9 cellular contexts compared by ENCODE assay signal in the genomic region with DNA sequence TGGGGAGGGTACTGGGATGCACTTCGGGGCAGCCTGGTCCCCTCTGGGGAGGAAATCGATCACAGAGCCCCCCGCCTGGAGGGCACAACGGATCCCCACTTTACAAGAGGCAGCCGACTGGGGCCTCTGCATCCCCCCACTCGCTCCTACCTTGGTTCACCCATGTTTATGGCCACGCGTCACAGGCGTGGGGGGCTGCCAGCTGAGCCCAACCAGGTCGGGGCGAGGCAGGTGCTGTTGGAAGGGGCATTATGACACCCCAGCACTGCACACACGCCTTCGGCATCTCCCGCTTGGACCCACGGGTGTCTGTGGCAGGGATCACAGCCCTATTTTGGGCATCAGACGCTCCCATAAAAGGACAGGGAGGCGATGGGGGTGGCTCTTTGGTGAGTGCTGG. TPM values are rescaled to one million over a fixed set of nuclear protein-coding genes. Genes with fewer than 3 reads are reported as not detected.
"Had no signal": no experiment of that assay in that cellular context is flagged by ENCODE, and none has a peak within 500 bp of the region (broad histone marks: within the 10 kb centered on the region; RNA-seq: fewer than 3 reads in every experiment).

No MANE protein-coding gene starts in this region.

- H3K9ac ChIP-seq: GM23248 had no signal

- H3K4me2 ChIP-seq: GM23338 had no signal

- H3K27ac ChIP-seq: GM23248 had no signal

- H3K4me3 Mint-ChIP-seq: GM23338, H9, HFFc6 had no signal

- H3K9me3 Mint-ChIP-seq: HFFc6 had no signal

- H3K36me3 ChIP-seq: HAP-1 had no signal

- H2AFZ ChIP-seq: GM23248, GM23338 had no signal

- H3K9me3 ChIP-seq: HAP-1 had no signal

- H3K4me3 ChIP-seq: GM23248, GM23338, HAP-1 had no signal

- H3K27ac Mint-ChIP-seq: GM23338, HFFc6 had no signal

- H3K4me1 ChIP-seq: HAP-1 had no signal

- ATAC-seq: GM23338, HCT116 had no signal

- DNase-seq: GM23248, GOT3, H7, H9, HCEC 1CT, HFFc6 had no signal

RNA-seq across cellular contexts. Expression of gene SOHLH1, which starts 14.6 kb away (rescaled TPM):
- polyA plus RNA-seq: GM23248, GM23338 had no signal

RNA-seq across cellular contexts. Expression of gene KCNT1, which starts 17.3 kb away (rescaled TPM):
- polyA plus RNA-seq: GM23248 had no signal

RNA-seq across cellular contexts. Expression of gene LCN9, which starts 21.6 kb away (rescaled TPM):
- polyA plus RNA-seq: GM23248, GM23338 had no signal

RNA-seq across cellular contexts. Expression of gene GLT6D1, which starts 45.4 kb away (rescaled TPM):
- polyA plus RNA-seq: GM23248, GM23338 had no signal
